In the genomic region with DNA sequence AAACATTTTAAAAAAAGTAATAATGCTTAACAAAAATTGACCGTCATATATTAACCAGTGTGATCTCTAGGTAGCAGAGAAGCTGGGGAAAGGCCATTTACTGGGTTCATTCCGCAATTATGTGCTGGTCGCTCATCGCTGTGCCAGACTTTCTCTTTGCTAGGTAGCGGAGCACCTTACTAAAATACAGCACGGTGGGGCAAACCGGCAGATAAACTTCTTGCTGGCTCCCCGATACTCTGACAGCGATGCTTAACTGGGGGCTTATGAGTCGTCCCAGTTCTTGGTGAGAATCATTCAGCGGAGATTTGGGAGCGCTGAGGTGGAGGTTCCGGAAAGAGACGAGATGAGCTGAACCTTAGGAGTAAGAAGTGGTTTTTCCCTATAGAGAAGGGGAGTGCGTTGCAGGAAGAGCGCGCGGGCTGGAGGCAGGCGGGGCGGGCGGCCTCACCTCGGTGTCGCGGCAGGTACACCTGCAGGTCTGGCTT, we compare ENCODE assay signal across 1 cellular context.
TF ChIP-seq lines count a peak whose summit lies in the region.

No MANE protein-coding gene starts in this region.

TF ChIP-seq in IMR-90, 13 proteins besides CTCF, POLR2A, EP300 and RAD21 (continued from another document):
- TF ChIP-seq, protein P1, sequence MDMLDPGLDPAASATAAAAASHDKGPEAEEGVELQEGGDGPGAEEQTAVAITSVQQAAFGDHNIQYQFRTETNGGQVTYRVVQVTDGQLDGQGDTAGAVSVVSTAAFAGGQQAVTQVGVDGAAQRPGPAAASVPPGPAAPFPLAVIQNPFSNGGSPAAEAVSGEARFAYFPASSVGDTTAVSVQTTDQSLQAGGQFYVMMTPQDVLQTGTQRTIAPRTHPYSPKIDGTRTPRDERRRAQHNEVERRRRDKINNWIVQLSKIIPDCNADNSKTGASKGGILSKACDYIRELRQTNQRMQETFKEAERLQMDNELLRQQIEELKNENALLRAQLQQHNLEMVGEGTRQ (IDR thresholded peaks at IDR 0.05; ENCODE audit: low read depth, low read length), result no peak
- no peak for TF ChIP-seq CHD1 (IDR thresholded peaks at IDR 0.05; ENCODE audit: low read depth, low read length)
- TF ChIP-seq MAFK (IDR thresholded peaks at IDR 0.05; ENCODE audit: low read depth, low read length), result no peak
- TF ChIP-seq BHLHE40 (IDR thresholded peaks at IDR 0.05; ENCODE audit: low read depth, low read length), result no peak
- no peak for TF ChIP-seq FOS (IDR thresholded peaks at IDR 0.05; ENCODE audit: low read depth, low read length)
- TF ChIP-seq SMC3 (IDR thresholded peaks at IDR 0.05; ENCODE audit: low read depth, low read length), result no peak
- no peak for TF ChIP-seq MXI1 (IDR thresholded peaks at IDR 0.05; ENCODE audit: borderline replicate concordance, low read depth, low read length)
- TF ChIP-seq, protein P2, sequence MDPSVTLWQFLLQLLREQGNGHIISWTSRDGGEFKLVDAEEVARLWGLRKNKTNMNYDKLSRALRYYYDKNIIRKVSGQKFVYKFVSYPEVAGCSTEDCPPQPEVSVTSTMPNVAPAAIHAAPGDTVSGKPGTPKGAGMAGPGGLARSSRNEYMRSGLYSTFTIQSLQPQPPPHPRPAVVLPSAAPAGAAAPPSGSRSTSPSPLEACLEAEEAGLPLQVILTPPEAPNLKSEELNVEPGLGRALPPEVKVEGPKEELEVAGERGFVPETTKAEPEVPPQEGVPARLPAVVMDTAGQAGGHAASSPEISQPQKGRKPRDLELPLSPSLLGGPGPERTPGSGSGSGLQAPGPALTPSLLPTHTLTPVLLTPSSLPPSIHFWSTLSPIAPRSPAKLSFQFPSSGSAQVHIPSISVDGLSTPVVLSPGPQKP (IDR thresholded peaks at IDR 0.05; ENCODE audit: borderline replicate concordance, low read depth, low read length), result no peak
- TF ChIP-seq RCOR1 (IDR thresholded peaks at IDR 0.05; ENCODE audit: insufficient replicate concordance, low read length), result no peak
